Comparison of ENCODE assay signal across 32 cellular contexts in the genomic region with DNA sequence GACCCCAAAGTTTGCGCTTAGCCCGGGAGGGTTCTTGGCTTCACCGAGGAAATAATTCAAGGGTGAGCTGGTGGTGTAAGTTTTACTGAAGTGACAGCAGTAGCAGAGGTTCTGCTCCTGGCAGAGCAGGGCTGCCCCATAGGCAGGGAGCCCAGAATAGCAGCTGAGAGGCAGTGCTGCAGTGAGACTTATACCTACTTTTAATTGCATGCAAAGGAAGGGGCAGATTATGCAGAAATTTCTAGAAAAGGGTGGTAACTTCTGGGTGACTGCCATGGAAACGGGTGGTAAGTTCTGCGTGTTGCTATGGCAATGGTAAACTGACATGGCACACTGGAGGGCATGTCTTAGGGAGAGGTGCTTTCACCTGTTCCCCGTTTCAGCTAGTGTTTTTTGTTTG. TPM values are rescaled to one million over a fixed set of nuclear protein-coding genes. Genes with fewer than 3 reads are reported as not detected.
"Had no signal": no experiment of that assay in that cellular context is flagged by ENCODE, and none has a peak within 500 bp of the region (broad histone marks: within the 10 kb centered on the region; RNA-seq: fewer than 3 reads in every experiment).

No MANE protein-coding gene starts in this region.

- H3K4me3 Mint-ChIP-seq: naive thymus-derived CD4-positive, alpha-beta T cell; natural killer cell treated with Interleukin-12 subunit alpha and Interleukin-12 subunit beta and Interleukin-15 and Interleukin-18, amount 100 ng/mL, for 72 hours; stimulated activated memory B cell treated with anti-CD40 and anti-IgM and Interleukin-4, amounts not matched to agents 10 μg/mL and 1 μg/mL and 100 μg/mL, for 72 hours had no signal

- H3K27ac Mint-ChIP-seq: naive thymus-derived CD4-positive, alpha-beta T cell; natural killer cell treated with Interleukin-12 subunit alpha and Interleukin-12 subunit beta and Interleukin-15 and Interleukin-18, amount 100 ng/mL, for 72 hours; progenitor cell of endocrine pancreas; stimulated activated memory B cell treated with anti-CD40 and anti-IgM and Interleukin-4, amounts not matched to agents 10 μg/mL and 1 μg/mL and 100 μg/mL, for 72 hours had no signal

- H3K36me3 ChIP-seq: left ventricle myocardium inferior, ovary, right atrium auricular region, right lobe of liver, stomach, thyroid gland, transverse colon, upper lobe of left lung, vagina had no signal

- DNase-seq: islet precursor cell; left ventricle myocardium inferior; midbrain; mucosa of descending colon; naive thymus-derived CD4-positive, alpha-beta T cell; ovary; right lobe of liver; stimulated activated CD4-positive, alpha-beta T cell treated with anti-CD3 and anti-CD28 coated beads, Interleukin-1b, Interleukin-23, amount 100 ng/mL, for 48 hours; stimulated activated CD4-positive, alpha-beta T cell treated with anti-CD3 and anti-CD28 coated beads, Interleukin-2, amount 100 ng/mL, for 48 hours; stimulated activated CD4-positive, alpha-beta T cell treated with anti-CD3 and anti-CD28 coated beads, Interleukin-4, amount 100 ng/mL, for 4 hours; stimulated activated CD8-positive, alpha-beta memory T cell treated with anti-CD3 and anti-CD28 coated beads, Interleukin-4, amount 100 ng/mL, for 48 hours; stimulated activated naive CD8-positive, alpha-beta T cell treated with anti-CD3 and anti-CD28 coated beads, Interleukin-15, Interleukin-2, amounts not matched to agents 100 U/mL and 50 U/mL, for 24 hours; stomach; testis; thyroid gland; transverse colon; upper lobe of left lung had no signal

- H3K4me3 ChIP-seq: left ventricle myocardium inferior, lung, mucosa of descending colon, ovary, right atrium auricular region, right lobe of liver, smooth muscle cell, stomach, testis, thyroid gland, transverse colon, upper lobe of left lung, vagina had no signal

- H3K27me3 ChIP-seq: ovary, right atrium auricular region, right lobe of liver, stomach, testis, thyroid gland, transverse colon, upper lobe of left lung, vagina had no signal

- H3K4me2 ChIP-seq: smooth muscle cell had no signal

- H3K9me3 Mint-ChIP-seq: natural killer cell treated with Interleukin-12 subunit alpha and Interleukin-12 subunit beta and Interleukin-15 and Interleukin-18, amount 100 ng/mL, for 72 hours had no signal

- H3K4me1 Mint-ChIP-seq: naive thymus-derived CD4-positive, alpha-beta T cell had no signal

- H3K27ac ChIP-seq: left ventricle myocardium inferior, ovary, right atrium auricular region, right lobe of liver, stomach, thyroid gland, transverse colon, upper lobe of left lung, vagina had no signal

- ATAC-seq: mucosa of descending colon; naive thymus-derived CD4-positive, alpha-beta T cell; natural killer cell treated with Interleukin-12 subunit alpha and Interleukin-12 subunit beta and Interleukin-15 and Interleukin-18, amount 100 ng/mL, for 72 hours; right lobe of liver; stimulated activated memory B cell treated with anti-CD40 and anti-IgM and Interleukin-4, amounts not matched to agents 10 μg/mL and 1 μg/mL and 100 μg/mL, for 72 hours; stimulated activated naive CD8-positive, alpha-beta T cell treated with anti-CD3 and anti-CD28 coated beads, Interleukin-15, Interleukin-2, amounts not matched to agents 100 U/mL and 50 U/mL, for 24 hours had no signal

- H3K4me1 ChIP-seq: left ventricle myocardium inferior, right atrium auricular region, right lobe of liver, stomach, thyroid gland, transverse colon, upper lobe of left lung, vagina had no signal

- H3K36me3 Mint-ChIP-seq: naive thymus-derived CD4-positive, alpha-beta T cell; natural killer cell treated with Interleukin-12 subunit alpha and Interleukin-12 subunit beta and Interleukin-15 and Interleukin-18, amount 100 ng/mL, for 72 hours; stimulated activated memory B cell treated with anti-CD40 and anti-IgM and Interleukin-4, amounts not matched to agents 10 μg/mL and 1 μg/mL and 100 μg/mL, for 72 hours had no signal

RNA-seq across cellular contexts. Expression of a gene that starts 17.5 kb away (rescaled TPM):
- total RNA-seq: myocyte, skeletal muscle tissue had no signal

RNA-seq across cellular contexts. Expression of a gene that starts 55.4 kb away (rescaled TPM):
- total RNA-seq: kidney epithelial cell, mesenteric fat pad, myocyte, omental fat pad, pulmonary artery endothelial cell, right atrium auricular region, skeletal muscle tissue, smooth muscle cell, urinary bladder, vagina had no signal
- polyA plus RNA-seq: naive thymus-derived CD4-positive, alpha-beta T cell; neural cell had no signal
